ENCODE assay signal across 21 cellular contexts in the genomic region with DNA sequence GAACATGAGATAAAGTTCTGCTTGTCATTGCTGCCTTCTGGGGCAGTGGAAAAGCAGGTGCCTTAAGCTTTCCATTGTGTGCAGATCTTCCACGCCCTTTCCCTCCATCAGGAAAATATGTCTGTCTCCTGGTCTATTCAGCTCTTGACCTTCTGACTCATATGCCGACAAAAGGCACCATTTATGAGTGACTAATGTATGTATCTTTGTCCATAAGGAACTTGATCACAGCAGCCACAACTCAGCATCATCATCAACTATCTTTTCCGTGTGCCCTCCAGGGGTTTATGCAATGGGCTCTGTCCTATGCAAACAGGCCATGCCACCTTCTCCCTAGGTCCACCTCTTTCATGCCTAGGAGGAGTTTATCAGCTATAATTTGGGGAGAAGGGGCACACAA.
DNase-seq lines count a peak whose midpoint lies in the region; ATAC-seq and TF ChIP-seq lines count a peak whose summit lies in the region.
"Had no signal": no experiment of that assay in that cellular context is flagged by ENCODE, and none has a peak within 500 bp of the region (broad histone marks: within the 10 kb centered on the region; RNA-seq: fewer than 3 reads in every experiment).

No MANE protein-coding gene starts in this region.

- H3K9me3 Mint-ChIP-seq in mesothelial cell of epicardium, result no peaks in the 10 kb centered on the region
- H3K9me3 Mint-ChIP-seq: CD4-positive, CD25-positive, alpha-beta regulatory T cell; central memory CD8-positive, alpha-beta T cell; neural progenitor cell; stimulated activated memory B cell treated with anti-CD40 and anti-IgM and Interleukin-4, amounts not matched to agents 10 μg/mL and 1 μg/mL and 100 μg/mL, for 72 hours had no signal

- TF ChIP-seq CTCF in kidney epithelial cell (IDR thresholded peaks at IDR 0.05; ENCODE audit: insufficient read depth, low read length, poor library complexity, severe bottlenecking) (no peak), mesothelial cell of epicardium (IDR thresholded peaks at IDR 0.05; ENCODE audit: unreplicated experiment) (no peak)

- ATAC-seq in GM18511 (IDR thresholded peaks at IDR 0.05; ENCODE audit: unreplicated experiment), result no peak
- ATAC-seq: activated CD4-positive, alpha-beta T cell treated with anti-CD3 and anti-CD28 coated beads for 36 hours; left cardiac atrium; stimulated activated memory B cell treated with anti-CD40 and anti-IgM and Interleukin-4, amounts not matched to agents 10 μg/mL and 1 μg/mL and 100 μg/mL, for 72 hours had no signal

- H3K36me3 Mint-ChIP-seq in mesothelial cell of epicardium, result no peaks in the 10 kb centered on the region
- H3K36me3 Mint-ChIP-seq: CD4-positive, CD25-positive, alpha-beta regulatory T cell; IgD-negative memory B cell; neural progenitor cell; stimulated activated memory B cell treated with anti-CD40 and anti-IgM and Interleukin-4, amounts not matched to agents 10 μg/mL and 1 μg/mL and 100 μg/mL, for 72 hours had no signal

- no peak overlapping the region for H3K27ac Mint-ChIP-seq in mesothelial cell of epicardium
- H3K27ac Mint-ChIP-seq: activated CD4-positive, alpha-beta T cell treated with anti-CD3 and anti-CD28 coated beads for 36 hours; CD4-positive, CD25-positive, alpha-beta regulatory T cell; IgD-negative memory B cell; neural progenitor cell; stimulated activated memory B cell treated with anti-CD40 and anti-IgM and Interleukin-4, amounts not matched to agents 10 μg/mL and 1 μg/mL and 100 μg/mL, for 72 hours had no signal

- DNase-seq in COLO829 (ENCODE audit: low spot score) (peak; percentile 86), LHCN-M2 (ENCODE audit: low read depth) (peak; percentile 10), kidney epithelial cell (ENCODE audit: low read depth) (peak; percentile 43), cardiac septum (ENCODE audit: low spot score) (no peak), putamen (ENCODE audit: low spot score) (no peak), mesothelial cell of epicardium (ENCODE audit: low spot score in 2 of 2, unreplicated experiment in 2 of 2) (no peak)
- DNase-seq: activated CD4-positive, alpha-beta T cell treated with anti-CD3 and anti-CD28 coated beads for 36 hours; CD4-positive, CD25-positive, alpha-beta regulatory T cell; DMS79; left cardiac atrium; NCI-H2081; NCI-H510A treated with DMSO at 0.1 percent for 48 hours; stimulated activated CD4-positive, alpha-beta T cell treated with anti-CD3 and anti-CD28 coated beads, Interleukin-15, amount 100 ng/mL, for 24 hours; transverse colon had no signal

- peaks cover 13% of the 10 kb centered on the region for H3K27me3 Mint-ChIP-seq in mesothelial cell of epicardium (ENCODE audit: low read depth)

- no peak overlapping the region for H3K4me3 ChIP-seq in kidney epithelial cell (ENCODE audit: low read depth, low read length)
- H3K4me3 ChIP-seq: hepatocyte, neural progenitor cell, transverse colon had no signal

- no peaks in the 10 kb centered on the region for H3K4me1 Mint-ChIP-seq in mesothelial cell of epicardium
- H3K4me1 Mint-ChIP-seq: activated CD4-positive, alpha-beta T cell treated with anti-CD3 and anti-CD28 coated beads for 36 hours; CD4-positive, CD25-positive, alpha-beta regulatory T cell; central memory CD8-positive, alpha-beta T cell; IgD-negative memory B cell; stimulated activated memory B cell treated with anti-CD40 and anti-IgM and Interleukin-4, amounts not matched to agents 10 μg/mL and 1 μg/mL and 100 μg/mL, for 72 hours had no signal

- H3K27ac ChIP-seq in angular gyrus (ENCODE audit: low read depth, low read length), result peak overlapping the region; percentile 95
- H3K27ac ChIP-seq: hepatocyte, neural progenitor cell, transverse colon had no signal

- intact Hi-C loops in cardiac septum (cut with DNase I), result no loop called here

- no peaks in the 10 kb centered on the region for H3K27me3 ChIP-seq in kidney epithelial cell (ENCODE audit: control insufficient read depth, insufficient read depth, low read length)
- H3K27me3 ChIP-seq: hepatocyte, neural progenitor cell, transverse colon had no signal

- H3K36me3 ChIP-seq in kidney epithelial cell (ENCODE audit: control insufficient read depth, insufficient read depth, low read length), result no peaks in the 10 kb centered on the region
- H3K36me3 ChIP-seq: neural progenitor cell, transverse colon had no signal

- no peak overlapping the region for H3K4me3 Mint-ChIP-seq in mesothelial cell of epicardium
- H3K4me3 Mint-ChIP-seq: activated CD4-positive, alpha-beta T cell treated with anti-CD3 and anti-CD28 coated beads for 36 hours; CD4-positive, CD25-positive, alpha-beta regulatory T cell; central memory CD8-positive, alpha-beta T cell; IgD-negative memory B cell; neural progenitor cell; stimulated activated memory B cell treated with anti-CD40 and anti-IgM and Interleukin-4, amounts not matched to agents 10 μg/mL and 1 μg/mL and 100 μg/mL, for 72 hours had no signal

Comparison
In these comparisons a context has a peak if more than half of its experiments do, and no peak if none do; other contexts are left out.
1. DNase-seq: peak in COLO829 (single experiment), LHCN-M2 (single experiment) and kidney epithelial cell (single experiment); none in cardiac septum (single experiment), putamen (single experiment) and mesothelial cell of epicardium (0 of 2).